12 cellular contexts compared by ENCODE assay signal in genomic region chr6:148451690-148452089, GRCh38.
A peak's percentile ranks its signal among the peaks of the same experiment; 100 is the strongest.
DNase-seq lines count a peak whose midpoint lies in the region; ATAC-seq and TF ChIP-seq lines count a peak whose summit lies in the region.
"Had no signal": no experiment of that assay in that cellular context is flagged by ENCODE, and none has a peak within 500 bp of the region (broad histone marks: within the 10 kb centered on the region; RNA-seq: fewer than 3 reads in every experiment).

No MANE protein-coding gene starts in this region.

- 57 to 79% methylated on average over 8 of the region's 8 CpGs for WGBS in heart right ventricle, 2 donors

- ATAC-seq in heart right ventricle (peak in 6 of 8 donors; percentile 32 to 65 (median 45)), Right ventricle myocardium superior (ENCODE audit: poor library complexity) (no peak), HG03108 (IDR thresholded peaks at IDR 0.05; ENCODE audit: unreplicated experiment) (peak; percentile 78)
- peak; percentile 34 for ATAC-seq in stimulated activated naive CD8-positive, alpha-beta T cell treated with anti-CD3 and anti-CD28 coated beads, Interleukin-15, Interleukin-2, amounts not matched to agents 100 U/mL and 50 U/mL, for 24 hours

- DNase-seq in heart right ventricle (peak; percentile 39 to 42), Right ventricle myocardium superior (no peak), A673 (ENCODE audit: low spot score) (no peak), BE2C (no peak), MG63 (no peak)
- DNase-seq in activated effector memory CD4-positive, alpha-beta T cell treated with anti-CD3 and anti-CD28 coated beads, Interleukin-2, amount 50 U/mL, for 16 hours, result peak; percentile 67
- peak; percentile 21 for DNase-seq in stimulated activated naive CD8-positive, alpha-beta T cell treated with anti-CD3 and anti-CD28 coated beads, Interleukin-15, Interleukin-2, amounts not matched to agents 100 U/mL and 50 U/mL, for 24 hours
- DNase-seq: esophagus squamous epithelium, islet precursor cell, NCI-H187 treated with DMSO at 0.1 percent for 48 hours had no signal

- peaks cover 0 to 84% (median 41%) of the 10 kb centered on the region in 9 donors for H3K4me1 ChIP-seq in heart right ventricle
- no peaks in the 10 kb centered on the region for H3K4me1 ChIP-seq in A673 (ENCODE audit: insufficient read depth, low read length, poor library complexity, severe bottlenecking)
- H3K4me1 ChIP-seq in BE2C, result no peaks in the 10 kb centered on the region

- POLR2A ChIA-PET in A673 (lab: Charles Lee; ENCODE audit: low non-redundant PET), result no interaction called here

- CTCF ChIA-PET in A673 (lab: Charles Lee), result no interaction called here

- H3K27me3 ChIP-seq in heart right ventricle, result no peaks in the 10 kb centered on the region
- no peaks in the 10 kb centered on the region for H3K27me3 ChIP-seq in A673 (replicated peaks; ENCODE audit: insufficient read depth, low read depth, low read length, poor library complexity)
- no peaks in the 10 kb centered on the region for H3K27me3 ChIP-seq in BE2C
- no peaks in the 10 kb centered on the region for H3K27me3 ChIP-seq in MG63
- H3K27me3 ChIP-seq: esophagus squamous epithelium had no signal

- H3K4me3 ChIP-seq in heart right ventricle (no peak overlapping the region), A673 (ENCODE audit: low read depth, low read length, poor library complexity, severe bottlenecking) (no peak overlapping the region), BE2C (ENCODE audit: low read depth, low read length) (no peak overlapping the region), MG63 (no peak overlapping the region)
- H3K4me3 ChIP-seq: esophagus squamous epithelium had no signal

- H3K9me3 ChIP-seq in heart right ventricle (no peaks in the 10 kb centered on the region), A673 (ENCODE audit: low read depth, low read length, poor library complexity, severe bottlenecking) (no peaks in the 10 kb centered on the region), BE2C (no peaks in the 10 kb centered on the region), MG63 (no peaks in the 10 kb centered on the region)
- H3K9me3 ChIP-seq: esophagus squamous epithelium had no signal

- TF ChIP-seq CTCF in heart right ventricle (IDR thresholded peaks at IDR 0.05) (no peak), A673 (conservative IDR thresholded peaks at IDR 0.05; ENCODE audit: low read depth, low read length) (no peak), BE2C (IDR thresholded peaks at IDR 0.05; ENCODE audit: low read depth, low read length) (no peak)

- intact Hi-C loops in heart right ventricle (cut with DNase I), result loop anchor here in 2 of 10 donors (10.0 kb wide), 1 partner anchor 107 kb away; the partner anchor contains the start of gene SASH1 (in 2 of the 2)
- intact Hi-C loops in Right ventricle myocardium superior (cut with DNase I), result no loop called here
- intact Hi-C loops in A673 (cut with micrococcal nuclease; ENCODE audit: unreplicated experiment), result no loop called here

- H3K27ac ChIP-seq in heart right ventricle (peak overlapping the region in 6 of 10 donors; percentile 33 to 81 (median 50)), A673 (ENCODE audit: low read depth, low read length, poor library complexity, severe bottlenecking) (no peak overlapping the region)
- H3K27ac ChIP-seq: HL-60 had no signal

- peaks cover 0 to 22% (median 0%) of the 10 kb centered on the region in 9 donors for H3K36me3 ChIP-seq in heart right ventricle
- H3K36me3 ChIP-seq in A673 (ENCODE audit: insufficient read depth, low read length, poor library complexity, severe bottlenecking), result no peaks in the 10 kb centered on the region
- no peaks in the 10 kb centered on the region for H3K36me3 ChIP-seq in BE2C
- peaks cover 9% of the 10 kb centered on the region for H3K36me3 ChIP-seq in MG63

- no TSS peak for BruUV-seq in A673 (replicated peaks; lab: Mats Ljungman, UMichigan)

Comparison
In these comparisons a context has a peak if more than half of its experiments do, and no peak if none do; other contexts are left out.
1. DNase-seq: peak in heart right ventricle (2 of 2), activated effector memory CD4-positive, alpha-beta T cell treated with anti-CD3 and anti-CD28 coated beads, Interleukin-2, amount 50 U/mL, for 16 hours (single experiment) and stimulated activated naive CD8-positive, alpha-beta T cell treated with anti-CD3 and anti-CD28 coated beads, Interleukin-15, Interleukin-2, amounts not matched to agents 100 U/mL and 50 U/mL, for 24 hours (single experiment); none in Right ventricle myocardium superior (single experiment), A673 (single experiment), BE2C (single experiment) and MG63 (single experiment).